9 cellular contexts compared by ENCODE assay signal in genomic region chr2:238139141-238139840, GRCh38. TPM values are rescaled to one million over a fixed set of nuclear protein-coding genes. Genes with fewer than 3 reads are reported as not detected.
DNase-seq lines count a peak whose midpoint lies in the region; ATAC-seq and TF ChIP-seq lines count a peak whose summit lies in the region.
"Had no signal": no experiment of that assay in that cellular context is flagged by ENCODE, and none has a peak within 500 bp of the region (broad histone marks: within the 10 kb centered on the region; RNA-seq: fewer than 3 reads in every experiment).

No MANE protein-coding gene starts in this region.

- H3K27me3 ChIP-seq in H7 (ENCODE audit: control insufficient read depth, insufficient read depth, low read length) = no peaks in the 10 kb centered on the region
- H3K27me3 ChIP-seq: ovary had no signal

- no peaks in the 10 kb centered on the region for H3K36me3 ChIP-seq in H7 (replicated peaks; ENCODE audit: control insufficient read depth, insufficient read depth, low read length)
- H3K36me3 ChIP-seq: ovary had no signal

- intact Hi-C loops in activated CD4-positive, alpha-beta T cell treated with anti-CD3 and anti-CD28 coated beads, Interleukin-2, amount 10 ng/mL, durations not matched to agents 24 days and 14 days (cut with micrococcal nuclease) = loop anchor here (10.0 kb wide), 1 partner anchor 284 kb away; the partner anchor contains the start of gene RAMP1

- no peak overlapping the region for H3K4me3 ChIP-seq in H7 (ENCODE audit: insufficient read depth, low read depth, low read length)
- H3K4me3 ChIP-seq: ovary had no signal

- no peaks in the 10 kb centered on the region for H3K27me3 Mint-ChIP-seq in activated CD4-positive, alpha-beta T cell treated with anti-CD3 and anti-CD28 coated beads, Interleukin-2, amount 10 ng/mL, durations not matched to agents 24 days and 14 days
- peaks cover 6% of the 10 kb centered on the region for H3K27me3 Mint-ChIP-seq in glutamatergic neuron (ENCODE audit: unreplicated experiment)

- TF ChIP-seq CTCF in glutamatergic neuron (IDR thresholded peaks at IDR 0.05; ENCODE audit: partially characterized antibody, unreplicated experiment) = peak; percentile 81

- no peaks in the 10 kb centered on the region for H3K36me3 Mint-ChIP-seq in activated CD4-positive, alpha-beta T cell treated with anti-CD3 and anti-CD28 coated beads, Interleukin-2, amount 10 ng/mL, durations not matched to agents 24 days and 14 days (ENCODE audit: low read depth)
- H3K36me3 Mint-ChIP-seq in glutamatergic neuron (ENCODE audit: unreplicated experiment) = no peaks in the 10 kb centered on the region

- DNase-seq in H7 = peak; percentile 94
- DNase-seq in activated CD4-positive, alpha-beta T cell treated with anti-CD3 and anti-CD28 coated beads, Interleukin-2, amount 10 ng/mL, durations not matched to agents 24 days and 14 days = peak; percentile 81
- DNase-seq in glutamatergic neuron = no peak
- peak; percentile 24 for DNase-seq in stimulated activated CD4-positive, alpha-beta T cell treated with anti-CD3 and anti-CD28 coated beads, Interleukin-4, amount 100 ng/mL, for 24 hours
- no peak for DNase-seq in NCI-H345 (lab: John Stamatoyannopoulos, UW)
- DNase-seq: ovary had no signal

- ATAC-seq in HG02840 (IDR thresholded peaks at IDR 0.05; ENCODE audit: low FRiP score, unreplicated experiment) = no peak
- ATAC-seq in GM18907 (IDR thresholded peaks at IDR 0.05; ENCODE audit: unreplicated experiment) = no peak
- ATAC-seq in GM21528 (IDR thresholded peaks at IDR 0.05; ENCODE audit: low FRiP score, unreplicated experiment) = no peak

- H3K4me3 Mint-ChIP-seq in activated CD4-positive, alpha-beta T cell treated with anti-CD3 and anti-CD28 coated beads, Interleukin-2, amount 10 ng/mL, durations not matched to agents 24 days and 14 days = no peak overlapping the region
- H3K4me3 Mint-ChIP-seq in glutamatergic neuron (ENCODE audit: unreplicated experiment) = peak overlapping the region; percentile 38

- H3K4me1 Mint-ChIP-seq in activated CD4-positive, alpha-beta T cell treated with anti-CD3 and anti-CD28 coated beads, Interleukin-2, amount 10 ng/mL, durations not matched to agents 24 days and 14 days = no peaks in the 10 kb centered on the region
- peaks cover 6% of the 10 kb centered on the region for H3K4me1 Mint-ChIP-seq in glutamatergic neuron (ENCODE audit: low read depth, unreplicated experiment)

- H3K27ac Mint-ChIP-seq in activated CD4-positive, alpha-beta T cell treated with anti-CD3 and anti-CD28 coated beads, Interleukin-2, amount 10 ng/mL, durations not matched to agents 24 days and 14 days = no peak overlapping the region
- no peak overlapping the region for H3K27ac Mint-ChIP-seq in glutamatergic neuron (ENCODE audit: unreplicated experiment)

- H3K9me3 Mint-ChIP-seq in activated CD4-positive, alpha-beta T cell treated with anti-CD3 and anti-CD28 coated beads, Interleukin-2, amount 10 ng/mL, durations not matched to agents 24 days and 14 days = no peaks in the 10 kb centered on the region
- H3K9me3 Mint-ChIP-seq in glutamatergic neuron (ENCODE audit: unreplicated experiment) = peaks cover 1% of the 10 kb centered on the region

RNA-seq across cellular contexts. Expression of gene KLHL30, which starts 0.8 kb away (rescaled TPM):
- 0.04 and 0.10 TPM in 2 replicates for total RNA-seq in H7 (2014; rRNA removed; shearing (Covaris generic))
- not detected in 2 replicates for total RNA-seq in activated CD4-positive, alpha-beta T cell treated with anti-CD3 and anti-CD28 coated beads, Interleukin-2, amount 10 ng/mL, durations not matched to agents 24 days and 14 days
- total RNA-seq in glutamatergic neuron (ENCODE audit: unreplicated experiment) = 3.5 TPM

RNA-seq across cellular contexts. Expression of gene ERFE, which starts 19.5 kb away (rescaled TPM):
- 8.8 and 11.2 TPM in 2 replicates for total RNA-seq in H7 (2014; rRNA removed; shearing (Covaris generic))
- total RNA-seq in activated CD4-positive, alpha-beta T cell treated with anti-CD3 and anti-CD28 coated beads, Interleukin-2, amount 10 ng/mL, durations not matched to agents 24 days and 14 days = 0.24 and 0.37 TPM in 2 replicates
- 12.2 TPM for total RNA-seq in glutamatergic neuron (ENCODE audit: unreplicated experiment)

RNA-seq across cellular contexts. Expression of gene ESPNL, which starts 39.2 kb away (rescaled TPM):
- 0.81 and 1.5 TPM in 2 replicates for total RNA-seq in H7 (2014; rRNA removed; shearing (Covaris generic))
- 0.07 and 0.26 TPM in 2 replicates for total RNA-seq in activated CD4-positive, alpha-beta T cell treated with anti-CD3 and anti-CD28 coated beads, Interleukin-2, amount 10 ng/mL, durations not matched to agents 24 days and 14 days
- 0.81 TPM for total RNA-seq in glutamatergic neuron (ENCODE audit: unreplicated experiment)

Comparison
In these comparisons a context has a peak if more than half of its experiments do, and no peak if none do; other contexts are left out.
1. DNase-seq: peak in H7 (single experiment), activated CD4-positive, alpha-beta T cell treated with anti-CD3 and anti-CD28 coated beads, Interleukin-2, amount 10 ng/mL, durations not matched to agents 24 days and 14 days (single experiment) and stimulated activated CD4-positive, alpha-beta T cell treated with anti-CD3 and anti-CD28 coated beads, Interleukin-4, amount 100 ng/mL, for 24 hours (single experiment); none in glutamatergic neuron (single experiment) and NCI-H345 (single experiment).